In genomic region chr11:75911459-75911858, GRCh38 we compare ENCODE assay signal across 8 cellular contexts.
"Had no signal": no experiment of that assay in that cellular context is flagged by ENCODE, and none has a peak within 500 bp of the region (broad histone marks: within the 10 kb centered on the region; RNA-seq: fewer than 3 reads in every experiment).

No MANE protein-coding gene starts in this region.

- DNase-seq: GM23248, GOT3, H7, HCEC 1CT, IMR-90 had no signal

- H3K27ac ChIP-seq: GM23248, HL-60 had no signal

- ATAC-seq: HepG2, K562 had no signal

- H3K4me3 ChIP-seq: K562 had no signal
